16 cellular contexts compared by ENCODE assay signal in the genomic region with DNA sequence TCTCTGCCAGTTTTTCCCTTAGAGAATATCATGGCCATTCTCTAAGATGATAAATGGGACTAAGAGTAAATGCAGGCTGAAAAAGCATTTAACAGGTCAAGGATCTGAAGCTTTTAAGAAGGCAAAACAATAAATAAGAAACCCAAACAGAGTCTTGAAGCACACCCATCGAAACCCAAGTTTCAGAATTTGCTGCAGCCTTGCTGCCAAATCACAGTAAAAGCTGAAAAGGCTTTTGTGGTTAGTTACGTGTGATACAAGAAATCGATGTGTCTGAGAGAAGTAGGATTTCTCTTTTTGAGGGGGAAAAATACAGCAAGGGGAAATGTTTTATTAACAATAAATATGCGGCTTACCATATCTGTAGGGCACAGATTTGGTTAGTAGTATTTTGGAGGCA.
DNase-seq lines count a peak whose midpoint lies in the region; ATAC-seq, FAIRE-seq and TF ChIP-seq lines count a peak whose summit lies in the region.
"Had no signal": no experiment of that assay in that cellular context is flagged by ENCODE, and none has a peak within 500 bp of the region (broad histone marks: within the 10 kb centered on the region; RNA-seq: fewer than 3 reads in every experiment).

No MANE protein-coding gene starts in this region.

- TF ChIP-seq POLR2A in A549 (IDR thresholded peaks at IDR 0.05; ENCODE audit: low read length), result no peak

- H4K20me1 ChIP-seq in astrocyte (ENCODE audit: insufficient read depth, low read length), result peaks cover 100% of the 10 kb centered on the region
- H4K20me1 ChIP-seq in H9 (ENCODE audit: control insufficient read depth, insufficient read depth, insufficient read length), result no peaks in the 10 kb centered on the region

- no peak overlapping the region for H2BK5ac ChIP-seq in mesenchymal stem cell (ENCODE audit: low read depth, low read length, poor library complexity, severe bottlenecking)
- no peak overlapping the region for H2BK5ac ChIP-seq in H9 (ENCODE audit: insufficient read length, low read length)

- no peak overlapping the region for H3K4ac ChIP-seq in mesenchymal stem cell (ENCODE audit: low read depth in 1 of 2, low read length in 2 of 2)
- H3K4ac ChIP-seq in H9 (ENCODE audit: low read depth, low read length), result no peak overlapping the region

- no peaks in the 10 kb centered on the region for H3K9me3 Mint-ChIP-seq in astrocyte (ENCODE audit: unreplicated experiment)
- H3K9me3 Mint-ChIP-seq in H9, result no peaks in the 10 kb centered on the region; a peak in 1 of 5 replicates
- H3K9me3 Mint-ChIP-seq: CD4-positive, CD25-positive, alpha-beta regulatory T cell had no signal

- H3K4me3 ChIP-seq in A549 (no peak overlapping the region), astrocyte (ENCODE audit: insufficient read depth, low read depth, low read length) (no peak overlapping the region), mesenchymal stem cell (ENCODE audit: insufficient read depth in 1 of 2, low read depth in 1 of 2, low read length in 2 of 2) (no peak overlapping the region)
- H3K4me3 ChIP-seq: BLaER1 treated with 17β-estradiol and CSF1 and Interleukin-3, amounts not matched to agents 10 nM and 100 nM; HAP-1 had no signal

- H3K27me3 ChIP-seq in astrocyte (ENCODE audit: insufficient read depth, low read length) (no peaks in the 10 kb centered on the region), mesenchymal stem cell (ENCODE audit: control insufficient read depth in 1 of 2, insufficient read depth in 1 of 2, low read length in 2 of 2) (no peaks in the 10 kb centered on the region), H9 (ENCODE audit: insufficient read depth, low read length) (no peaks in the 10 kb centered on the region)
- H3K27me3 ChIP-seq: BLaER1 treated with 17β-estradiol and CSF1 and Interleukin-3, amounts not matched to agents 10 nM and 100 nM had no signal

- H3K79me2 ChIP-seq in astrocyte (ENCODE audit: insufficient read depth, low read length) (peaks cover 100% of the 10 kb centered on the region), H9 (ENCODE audit: insufficient read depth, low read length) (peaks cover 75% of the 10 kb centered on the region)

- no peak overlapping the region for H2AK5ac ChIP-seq in mesenchymal stem cell (ENCODE audit: low read length, severe bottlenecking)
- no peak overlapping the region for H2AK5ac ChIP-seq in H9 (ENCODE audit: insufficient read length, low read length)

- no peak for TF ChIP-seq RAD21 in A549 (conservative IDR thresholded peaks at IDR 0.05 in 1 of 2, IDR thresholded peaks at IDR 0.05 in 1 of 2)

- H4K91ac ChIP-seq in mesenchymal stem cell (ENCODE audit: low read length), result no peak overlapping the region
- H4K91ac ChIP-seq in H9 (ENCODE audit: insufficient read length, low read depth, low read length), result no peak overlapping the region

- H3K27me3 Mint-ChIP-seq in astrocyte (ENCODE audit: low read depth, unreplicated experiment), result no peaks in the 10 kb centered on the region
- no peaks in the 10 kb centered on the region for H3K27me3 Mint-ChIP-seq in H9 (ENCODE audit: low read depth)
- H3K27me3 Mint-ChIP-seq: CD4-positive, CD25-positive, alpha-beta regulatory T cell had no signal

- 92% methylated on average over 4 of the region's 4 CpGs for WGBS in A549 (ENCODE audit: missing lambda C conversion rate)
- WGBS in mesenchymal stem cell, result 93% methylated on average over 4 of the region's 4 CpGs
- no CpG with 5 or more reads among the region's 4 CpGs for WGBS in H9 (ENCODE audit: extremely low coverage, insufficient read length, low lambda C conversion rate)

- H3K4me1 Mint-ChIP-seq in astrocyte (ENCODE audit: low read depth, unreplicated experiment) (peaks cover 76% of the 10 kb centered on the region), H9 (peaks cover 68 to 84% of the 10 kb centered on the region in 2 experiments)

- no peak overlapping the region for H2BK120ac ChIP-seq in mesenchymal stem cell (ENCODE audit: low read depth, low read length)
- H2BK120ac ChIP-seq in H9 (ENCODE audit: low read depth, low read length, poor library complexity, severe bottlenecking), result no peak overlapping the region

- no peak for TF ChIP-seq CTCF in A549 (IDR thresholded peaks at IDR 0.05)
- no peak for TF ChIP-seq CTCF in astrocyte (IDR thresholded peaks at IDR 0.05; ENCODE audit: insufficient read depth, low read depth, low read length)
- TF ChIP-seq CTCF in H9 (conservative IDR thresholded peaks at IDR 0.05), result no peak

- H3K9me3 ChIP-seq in A549 (no peaks in the 10 kb centered on the region), astrocyte (ENCODE audit: insufficient read depth, low read depth, low read length) (no peaks in the 10 kb centered on the region), mesenchymal stem cell (ENCODE audit: control insufficient read depth, low read length) (no peaks in the 10 kb centered on the region), H9 (ENCODE audit: control insufficient read depth, low read depth, low read length) (no peaks in the 10 kb centered on the region)
- H3K9me3 ChIP-seq: HAP-1 had no signal

- H3K18ac ChIP-seq in mesenchymal stem cell (ENCODE audit: low read depth in 1 of 2, low read length in 2 of 2), result no peak overlapping the region
- H3K18ac ChIP-seq in H9 (ENCODE audit: insufficient read length, low read depth, low read length), result no peak overlapping the region

- no peak overlapping the region for H3K4me3 Mint-ChIP-seq in astrocyte (ENCODE audit: unreplicated experiment)
- H3K4me3 Mint-ChIP-seq in H9, result no peak overlapping the region
- H3K4me3 Mint-ChIP-seq: CD4-positive, CD25-positive, alpha-beta regulatory T cell had no signal

- H3K4me1 ChIP-seq in A549 (peaks cover 65% of the 10 kb centered on the region), astrocyte (ENCODE audit: insufficient read depth, low read length) (no peaks in the 10 kb centered on the region), mesenchymal stem cell (ENCODE audit: control insufficient read depth, insufficient read depth, low read depth, low read length) (peaks cover 26% of the 10 kb centered on the region), H9 (ENCODE audit: insufficient read depth, low read length) (peaks cover 16% of the 10 kb centered on the region)
- H3K4me1 ChIP-seq: HAP-1 had no signal

- H3K56ac ChIP-seq in H9 (ENCODE audit: insufficient read length, low read depth, low read length), result no peak overlapping the region

- H2AFZ ChIP-seq in astrocyte (ENCODE audit: low read depth, low read length) (no peak overlapping the region), mesenchymal stem cell (ENCODE audit: low read depth, low read length) (no peak overlapping the region), H9 (ENCODE audit: low read length) (no peak overlapping the region)

- H2BK20ac ChIP-seq in H9 (ENCODE audit: low read depth, low read length, poor library complexity, severe bottlenecking), result no peak overlapping the region

- FAIRE-seq in A549 (lab: Jason Lieb, UNC), result peak; percentile 90
- FAIRE-seq in astrocyte (lab: Jason Lieb, UNC), result no peak
- FAIRE-seq: GM12891 had no signal

- no peaks in the 10 kb centered on the region for H3K23me2 ChIP-seq in H9 (ENCODE audit: insufficient read length, low read depth, low read length, poor library complexity, severe bottlenecking)

- CTCF ChIA-PET in A549 (lab: Yijun Ruan, JAX), result interaction anchor here (0.7 to 4.1 kb wide), 5 partner anchors 10 to 81 kb away, joined by 3 to 16 read pairs (median 3); no protein-coding TSS in a partner anchor

- POLR2A ChIA-PET in A549 (lab: Yijun Ruan, JAX), result no interaction called here

- no peak overlapping the region for H3T11ph ChIP-seq in H9 (ENCODE audit: low read length)

- no peaks in the 10 kb centered on the region for H3K36me3 ChIP-seq in astrocyte (ENCODE audit: insufficient read depth, low read length)
- no peaks in the 10 kb centered on the region for H3K36me3 ChIP-seq in mesenchymal stem cell (ENCODE audit: control insufficient read depth in 1 of 2, insufficient read depth in 2 of 2, low read depth in 1 of 2, low read length in 2 of 2)
- H3K36me3 ChIP-seq: HAP-1 had no signal

- DNase-seq in A549 (ENCODE audit: low read depth in 1 of 2, low spot score in 1 of 2) (no peak), astrocyte (ENCODE audit: low read depth) (no peak), mesenchymal stem cell (no peak), H9 (no peak), left colon (no peak)
- DNase-seq: CD4-positive, CD25-positive, alpha-beta regulatory T cell; DMS 273 treated with DMSO at 0.1 percent for 48 hours; GOT3 had no signal

- intact Hi-C loops in left colon (cut with DNase I, micrococcal nuclease), result no loop called here

- H4K5ac ChIP-seq in H9 (ENCODE audit: insufficient read length, low read depth, low read length), result no peak overlapping the region

- TF ChIP-seq EP300 in A549 (IDR thresholded peaks at IDR 0.05), result no peak

- H3K23ac ChIP-seq in mesenchymal stem cell (ENCODE audit: low read length in 2 of 2) (no peak overlapping the region), H9 (ENCODE audit: insufficient read length, low read depth, low read length) (no peak overlapping the region)

- H3K79me1 ChIP-seq in mesenchymal stem cell (replicated peaks; ENCODE audit: low read length, poor library complexity, severe bottlenecking), result peaks cover 23% of the 10 kb centered on the region
- H3K79me1 ChIP-seq in H9 (ENCODE audit: insufficient read depth, low read depth, low read length, poor library complexity, severe bottlenecking), result peaks cover 18% of the 10 kb centered on the region

- H3K14ac ChIP-seq in mesenchymal stem cell (ENCODE audit: low read length in 2 of 2) (no peak overlapping the region), H9 (ENCODE audit: insufficient read depth, low read length) (no peak overlapping the region)

- H2BK15ac ChIP-seq in mesenchymal stem cell (ENCODE audit: low read depth, poor library complexity, severe bottlenecking), result no peak overlapping the region
- H2BK15ac ChIP-seq in H9 (ENCODE audit: low read depth, low read length), result no peak overlapping the region

- no peak overlapping the region for H4K8ac ChIP-seq in mesenchymal stem cell (ENCODE audit: low read length)
- no peak overlapping the region for H4K8ac ChIP-seq in H9 (replicated peaks; ENCODE audit: insufficient read length, low read depth, low read length)

- H3K9ac ChIP-seq in astrocyte (ENCODE audit: low read length) (no peak overlapping the region), mesenchymal stem cell (ENCODE audit: low read length) (no peak overlapping the region), H9 (ENCODE audit: extremely low read depth, insufficient read length, low read length) (no peak overlapping the region)
- H3K9ac ChIP-seq: BLaER1 treated with 17β-estradiol and CSF1 and Interleukin-3, amounts not matched to agents 10 nM and 100 nM had no signal

- H3K27ac ChIP-seq in A549 (no peak overlapping the region), astrocyte (ENCODE audit: low read depth, low read length) (no peak overlapping the region), mesenchymal stem cell (ENCODE audit: low read length, poor library complexity, severe bottlenecking) (peak overlapping the region; percentile 21), H9 (ENCODE audit: insufficient read length, low read depth, low read length) (no peak overlapping the region)
- H3K27ac ChIP-seq: 22Rv1; BLaER1 treated with 17β-estradiol and CSF1 and Interleukin-3, amounts not matched to agents 10 nM and 100 nM had no signal

- no peak for ATAC-seq in A549
- peak; percentile 50 for ATAC-seq in HG02678 (IDR thresholded peaks at IDR 0.05; ENCODE audit: unreplicated experiment)
- ATAC-seq in SK-N-SH treated with all-trans-retinoic acid at 6 μM for 48 hours, result no peak
- no peak for ATAC-seq in HG03196 (IDR thresholded peaks at IDR 0.05; ENCODE audit: unreplicated experiment)
- ATAC-seq in left colon, result no peak

- H3K27ac Mint-ChIP-seq in astrocyte (ENCODE audit: unreplicated experiment), result peak overlapping the region; percentile 42
- H3K27ac Mint-ChIP-seq in H9, result peak overlapping the region in 1 of 3 experiments; percentile 80; a peak in 2 of 7 replicates
- H3K27ac Mint-ChIP-seq: CD4-positive, CD25-positive, alpha-beta regulatory T cell; IgD-negative memory B cell had no signal

- H3K4me2 ChIP-seq in A549 (no peak overlapping the region), astrocyte (ENCODE audit: low read length) (no peak overlapping the region), mesenchymal stem cell (ENCODE audit: low read length, poor library complexity, severe bottlenecking) (no peak overlapping the region), H9 (ENCODE audit: insufficient read depth, insufficient read length, low read length) (no peak overlapping the region)

- H3K36me3 Mint-ChIP-seq in astrocyte (ENCODE audit: low read depth, unreplicated experiment) (peaks cover 10% of the 10 kb centered on the region), H9 (ENCODE audit: insufficient read depth in 1 of 3, low read depth in 3 of 3) (peaks cover 0 to 4% (median 2%) of the 10 kb centered on the region in 3 experiments; a peak in 2 of 7 replicates)
- H3K36me3 Mint-ChIP-seq: CD4-positive, CD25-positive, alpha-beta regulatory T cell; IgD-negative memory B cell had no signal

- no peak overlapping the region for H2BK12ac ChIP-seq in mesenchymal stem cell (ENCODE audit: low read length in 2 of 2)
- H2BK12ac ChIP-seq in H9 (ENCODE audit: insufficient read length, low read depth, low read length), result no peak overlapping the region
